Comparison of ENCODE assay signal across 7 cellular contexts in the genomic region with DNA sequence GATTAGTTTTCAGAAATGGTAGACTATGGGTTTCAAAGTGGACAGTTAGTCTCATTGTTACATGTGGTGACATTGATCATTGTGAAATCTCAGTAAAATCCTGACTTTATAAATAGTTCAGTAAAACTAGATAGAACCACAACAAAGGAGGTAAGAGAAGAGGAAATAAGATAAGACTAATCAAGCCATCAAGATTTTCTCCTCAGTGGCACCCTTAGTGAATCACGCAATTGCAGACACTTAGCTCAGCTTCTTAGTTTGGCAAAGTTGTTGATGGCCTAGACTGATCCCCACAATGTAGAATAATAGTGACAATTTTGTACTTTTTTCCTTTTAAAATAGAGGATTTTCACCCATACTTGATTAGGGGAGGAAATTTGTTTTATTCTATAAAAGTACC.
"Had no signal": no experiment of that assay in that cellular context is flagged by ENCODE, and none has a peak within 500 bp of the region (broad histone marks: within the 10 kb centered on the region; RNA-seq: fewer than 3 reads in every experiment).

No MANE protein-coding gene starts in this region.

- ATAC-seq: HepG2, K562 had no signal

- H3K36me3 Mint-ChIP-seq: IgD-negative memory B cell had no signal

- H3K4me1 Mint-ChIP-seq: IgD-negative memory B cell had no signal

- DNase-seq: IMR-90, KBM-7, KG1 had no signal

- H3K27me3 Mint-ChIP-seq: IgD-negative memory B cell had no signal

- H3K4me3 Mint-ChIP-seq: IgD-negative memory B cell had no signal

- H3K27ac ChIP-seq: HL-60 had no signal

- H3K4me3 ChIP-seq: K562 had no signal
